ENCODE assay signal across 1 cellular context in genomic region chr2:97935719-97936161, GRCh38.
TF ChIP-seq lines count a peak whose summit lies in the region.

No MANE protein-coding gene starts in this region.

TF ChIP-seq in GM23338, 12 proteins besides CTCF, POLR2A, EP300 and RAD21 (continued from another document):
- TF ChIP-seq ZNF462 (CRISPR knock-in tag; IDR thresholded peaks at IDR 0.05) (no peak), ZNF114 (CRISPR knock-in tag; IDR thresholded peaks at IDR 0.05) (no peak), ZNF331 (CRISPR knock-in tag; IDR thresholded peaks at IDR 0.05; ENCODE audit: low read depth) (no peak), NANOG (IDR thresholded peaks at IDR 0.05; ENCODE audit: borderline replicate concordance) (no peak), CREB1 (CRISPR knock-in tag; IDR thresholded peaks at IDR 0.05; ENCODE audit: low read depth) (no peak), JUNB (IDR thresholded peaks at IDR 0.05; ENCODE audit: unreplicated experiment) (no peak), POLR2AphosphoS5 (IDR thresholded peaks at IDR 0.05; ENCODE audit: low read depth) (no peak), EZH2 (IDR thresholded peaks at IDR 0.05; ENCODE audit: low read depth, unreplicated experiment) (no peak)
